24 cellular contexts compared by ENCODE assay signal in the genomic region with DNA sequence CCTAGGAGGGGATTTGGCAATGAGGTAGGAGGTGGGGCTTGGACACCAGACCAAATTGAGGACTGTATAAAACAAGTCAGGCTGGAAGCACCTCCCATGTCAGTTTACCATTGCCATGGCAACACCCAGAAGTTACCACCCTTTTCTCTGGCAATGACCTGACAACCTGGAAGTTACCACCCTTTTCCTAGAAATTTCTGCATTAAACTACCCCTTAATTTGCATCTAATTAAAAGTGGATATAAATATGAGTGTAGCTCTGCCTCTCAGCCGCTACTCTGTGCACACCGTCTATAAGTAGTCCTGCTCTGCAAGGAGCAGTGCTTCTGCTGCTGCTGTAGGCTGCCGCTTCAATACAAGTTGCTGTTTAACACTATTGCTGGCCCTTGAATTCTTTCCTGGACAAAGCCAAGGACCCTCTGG. TPM values are rescaled to one million over a fixed set of nuclear protein-coding genes. Genes with fewer than 3 reads are reported as not detected.
"Had no signal": no experiment of that assay in that cellular context is flagged by ENCODE, and none has a peak within 500 bp of the region (broad histone marks: within the 10 kb centered on the region; RNA-seq: fewer than 3 reads in every experiment).

No MANE protein-coding gene starts in this region.

- H3K36me3 Mint-ChIP-seq: activated naive CD8-positive, alpha-beta T cell treated with anti-CD3 and anti-CD28 coated beads, Interleukin-2, amount 10 ng/mL, durations not matched to agents 7 days and 5 days; brain had no signal

- H3K27ac Mint-ChIP-seq: activated CD4-positive, alpha-beta T cell treated with anti-CD3 and anti-CD28 coated beads, Interleukin-2, amount 10 ng/mL, durations not matched to agents 24 days and 14 days; activated naive CD8-positive, alpha-beta T cell treated with anti-CD3 and anti-CD28 coated beads, Interleukin-2, amount 10 ng/mL, durations not matched to agents 7 days and 5 days; brain; nephron; T-helper 1 cell treated with Interleukin-12 subunit alpha and Interleukin-12 subunit beta and Interleukin-4 antibody, amounts not matched to agents 30 μg/mL and 1 μg/mL, for 36 hours had no signal

- H3K4me3 ChIP-seq: coronary artery, esophagus squamous epithelium, right atrium auricular region, transverse colon had no signal

- H3K27ac ChIP-seq: coronary artery, esophagus squamous epithelium, right atrium auricular region, transverse colon had no signal

- DNase-seq: activated CD4-positive, alpha-beta T cell treated with anti-CD3 and anti-CD28 coated beads, Interleukin-2, amount 10 ng/mL, durations not matched to agents 24 days and 14 days; activated CD8-positive, alpha-beta memory T cell treated with anti-CD3 and anti-CD28 coated beads, Interleukin-2, amount 50 U/mL, for 48 hours; activated naive CD4-positive, alpha-beta T cell; activated naive CD8-positive, alpha-beta T cell treated with anti-CD3 and anti-CD28 coated beads, Interleukin-2, amount 10 ng/mL, durations not matched to agents 7 days and 5 days; central memory CD4-positive, alpha-beta T cell; esophagus squamous epithelium; glutamatergic neuron; hypothalamus; nucleus accumbens; stimulated activated CD4-positive, alpha-beta T cell treated with anti-CD3 and anti-CD28 coated beads, Interleukin-2, amount 100 ng/mL, for 48 hours; stimulated activated naive CD4-positive, alpha-beta T cell; transverse colon had no signal

- H3K4me1 Mint-ChIP-seq: activated CD4-positive, alpha-beta T cell treated with anti-CD3 and anti-CD28 coated beads, Interleukin-2, amount 10 ng/mL, durations not matched to agents 24 days and 14 days; activated naive CD8-positive, alpha-beta T cell treated with anti-CD3 and anti-CD28 coated beads, Interleukin-2, amount 10 ng/mL, durations not matched to agents 7 days and 5 days; brain; nephron had no signal

- H3K27me3 ChIP-seq: esophagus squamous epithelium, right atrium auricular region, transverse colon had no signal

- H3K4me3 Mint-ChIP-seq: activated CD4-positive, alpha-beta T cell treated with anti-CD3 and anti-CD28 coated beads, Interleukin-2, amount 10 ng/mL, durations not matched to agents 24 days and 14 days; activated naive CD8-positive, alpha-beta T cell treated with anti-CD3 and anti-CD28 coated beads, Interleukin-2, amount 10 ng/mL, durations not matched to agents 7 days and 5 days; brain; nephron; T-helper 1 cell treated with Interleukin-12 subunit alpha and Interleukin-12 subunit beta and Interleukin-4 antibody, amounts not matched to agents 30 μg/mL and 1 μg/mL, for 36 hours had no signal

- H3K9me3 Mint-ChIP-seq: activated CD4-positive, alpha-beta T cell treated with anti-CD3 and anti-CD28 coated beads, Interleukin-2, amount 10 ng/mL, durations not matched to agents 24 days and 14 days; activated naive CD8-positive, alpha-beta T cell treated with anti-CD3 and anti-CD28 coated beads, Interleukin-2, amount 10 ng/mL, durations not matched to agents 7 days and 5 days; brain; nephron; T-helper 1 cell treated with Interleukin-12 subunit alpha and Interleukin-12 subunit beta and Interleukin-4 antibody, amounts not matched to agents 30 μg/mL and 1 μg/mL, for 36 hours had no signal

RNA-seq across cellular contexts. Expression of a gene that starts 7.9 kb away (rescaled TPM):
- total RNA-seq: activated CD4-positive, alpha-beta T cell treated with anti-CD3 and anti-CD28 coated beads, Interleukin-2, amount 10 ng/mL, durations not matched to agents 24 days and 14 days; fibroblast of villous mesenchyme had no signal

RNA-seq across cellular contexts. Expression of a gene that starts 25.0 kb away (rescaled TPM):
- total RNA-seq: activated CD4-positive, alpha-beta T cell treated with anti-CD3 and anti-CD28 coated beads, Interleukin-2, amount 10 ng/mL, durations not matched to agents 24 days and 14 days; activated naive CD8-positive, alpha-beta T cell treated with anti-CD3 and anti-CD28 coated beads, Interleukin-2, amount 10 ng/mL, durations not matched to agents 7 days and 5 days; esophagus squamous epithelium; fibroblast of villous mesenchyme; kidney epithelial cell; mesenteric fat pad; posterior vena cava; right atrium auricular region; skeletal muscle tissue; subcutaneous adipose tissue; transverse colon had no signal
- polyA plus RNA-seq: liver had no signal
